Comparison of ENCODE assay signal across 10 cellular contexts in genomic region chr17:55285340-55286301, GRCh38. TPM values are rescaled to one million over a fixed set of nuclear protein-coding genes. Genes with fewer than 3 reads are reported as not detected.
A peak's percentile ranks its signal among the peaks of the same experiment; 100 is the strongest.
DNase-seq lines count a peak whose midpoint lies in the region; ATAC-seq, FAIRE-seq and TF ChIP-seq lines count a peak whose summit lies in the region.
"Had no signal": no experiment of that assay in that cellular context is flagged by ENCODE, and none has a peak within 500 bp of the region (broad histone marks: within the 10 kb centered on the region; RNA-seq: fewer than 3 reads in every experiment).

No MANE protein-coding gene starts in this region.

- H3K27me3 Mint-ChIP-seq in MCF 10A (ENCODE audit: insufficient read depth, unreplicated experiment) = no peaks in the 10 kb centered on the region

- peak; percentile 74 for DNase-seq in NCI-H1694 (lab: John Stamatoyannopoulos, UW)
- DNase-seq in MCF 10A (ENCODE audit: unreplicated experiment) = peak; percentile 89
- DNase-seq in superior temporal gyrus (ENCODE audit: extremely low spot score) = peak; percentile 86
- no peak for DNase-seq in GM12891 (ENCODE audit: insufficient read length, low spot score)
- no peak for DNase-seq in activated naive CD4-positive, alpha-beta T cell (lab: John Stamatoyannopoulos, UW)
- DNase-seq in GF-D8 (lab: John Stamatoyannopoulos, UW) = no peak
- DNase-seq: activated B cell treated with CpG ODN at 0.5 μM for 24 hours had no signal

- CTCF ChIA-PET in MCF 10A (lab: Yijun Ruan, JAX) = interaction anchor here (0.6 to 2.1 kb wide), 8 partner anchors 9 to 226 kb away, joined by 3 to 11 read pairs (median 3); no protein-coding TSS in a partner anchor

- H3K36me3 Mint-ChIP-seq in MCF 10A (ENCODE audit: insufficient read depth, unreplicated experiment) = no peaks in the 10 kb centered on the region

- intact Hi-C loops in MCF 10A (cut with micrococcal nuclease) = no loop called here

- no peak for TF ChIP-seq CTCF in MCF 10A (IDR thresholded peaks at IDR 0.05; ENCODE audit: unreplicated experiment)

- peak overlapping the region; percentile 28 for H3K4me3 Mint-ChIP-seq in MCF 10A (ENCODE audit: unreplicated experiment)
- H3K4me3 Mint-ChIP-seq: activated B cell treated with CpG ODN at 0.5 μM for 24 hours had no signal

- no TSS peak for BruUV-seq in MCF 10A (replicated peaks; lab: Mats Ljungman, UMichigan)

- no peak for TF ChIP-seq POLR2A in GM12891 (IDR thresholded peaks at IDR 0.05; ENCODE audit: low read depth, low read length)

- no peak for FAIRE-seq in GM12891 (lab: Jason Lieb, UNC)
- FAIRE-seq: GM12892 had no signal

- H3K27ac ChIP-seq in layer of hippocampus (ENCODE audit: low read depth, low read length) = peak overlapping the region; percentile 54

- H3K4me1 Mint-ChIP-seq in MCF 10A (ENCODE audit: insufficient read depth, unreplicated experiment) = peaks cover 27% of the 10 kb centered on the region
- H3K4me1 Mint-ChIP-seq: activated B cell treated with CpG ODN at 0.5 μM for 24 hours had no signal

- ATAC-seq in GM19324 (IDR thresholded peaks at IDR 0.05; ENCODE audit: low FRiP score, unreplicated experiment) = no peak

- peak overlapping the region; percentile 90 for H3K27ac Mint-ChIP-seq in MCF 10A (ENCODE audit: low read depth, unreplicated experiment)
- H3K27ac Mint-ChIP-seq: activated B cell treated with CpG ODN at 0.5 μM for 24 hours had no signal

- POLR2A ChIA-PET in MCF 10A (lab: Yijun Ruan, JAX) = interaction anchor here (0.7 to 4.9 kb wide), 8 partner anchors 11 to 222 kb away, joined by 3 to 89 read pairs (median 6); no protein-coding TSS in a partner anchor

- no peaks in the 10 kb centered on the region for H3K27me3 ChIP-seq in layer of hippocampus (ENCODE audit: control insufficient read depth, insufficient read depth, low read length)

- H3K9me3 Mint-ChIP-seq in MCF 10A (ENCODE audit: unreplicated experiment) = no peaks in the 10 kb centered on the region
- H3K9me3 Mint-ChIP-seq: activated B cell treated with CpG ODN at 0.5 μM for 24 hours had no signal

TF ChIP-seq in GM12891, 5 proteins besides CTCF, POLR2A, EP300 and RAD21:
- TF ChIP-seq POU2F2 (IDR thresholded peaks at IDR 0.05; ENCODE audit: low read depth, low read length) (no peak), SPI1 (IDR thresholded peaks at IDR 0.05; ENCODE audit: low read depth, low read length) (no peak), PAX5 (IDR thresholded peaks at IDR 0.05; ENCODE audit: insufficient read depth, low read length, severe bottlenecking) (no peak), POLR2AphosphoS5 (IDR thresholded peaks at IDR 0.05; ENCODE audit: low read depth, low read length) (no peak), TAF1 (IDR thresholded peaks at IDR 0.05; ENCODE audit: low read depth, low read length) (no peak)

RNA-seq across cellular contexts. Expression of gene HLF, which starts 20.9 kb away (rescaled TPM):
- total RNA-seq in MCF 10A (2022) = 0.23 and 0.66 TPM in 2 replicates
- 0.03 TPM for polyA plus RNA-seq in GM12891 (2012; ENCODE audit: low read depth, missing spikeins)

Comparison
In these comparisons a context has a peak if more than half of its experiments do, and no peak if none do; other contexts are left out.
1. DNase-seq: peak in NCI-H1694 (single experiment), MCF 10A (single experiment) and superior temporal gyrus (single experiment); none in GM12891 (single experiment), activated naive CD4-positive, alpha-beta T cell (0 of 4) and GF-D8 (single experiment).